In the genomic region with DNA sequence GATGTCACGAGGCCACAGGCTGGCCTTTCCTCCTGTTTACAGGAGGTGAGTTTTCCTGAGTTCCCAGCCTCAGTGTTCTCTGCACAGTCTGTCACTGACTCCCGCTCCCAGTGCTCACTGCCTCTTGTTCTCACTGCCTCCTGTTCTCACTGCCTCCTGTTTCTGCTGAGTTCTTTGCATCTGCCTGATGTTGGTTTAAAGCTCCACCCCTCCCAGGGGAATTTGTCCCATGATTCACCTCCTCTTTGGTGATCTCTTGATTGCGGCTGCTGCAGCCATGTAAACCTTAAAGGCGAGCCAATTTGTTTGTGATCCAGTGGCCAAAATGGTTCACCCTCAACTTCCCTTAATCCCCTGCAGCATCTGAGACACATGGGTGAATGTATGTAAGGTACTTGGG, we compare ENCODE assay signal across 15 cellular contexts. TPM values are rescaled to one million over a fixed set of nuclear protein-coding genes. Genes with fewer than 3 reads are reported as not detected.
DNase-seq lines count a peak whose midpoint lies in the region; ATAC-seq and TF ChIP-seq lines count a peak whose summit lies in the region.
"Had no signal": no experiment of that assay in that cellular context is flagged by ENCODE, and none has a peak within 500 bp of the region (broad histone marks: within the 10 kb centered on the region; RNA-seq: fewer than 3 reads in every experiment).

No MANE protein-coding gene starts in this region.

- CTCF ChIA-PET in activated B cell treated with CpG ODN at 0.5 μM for 24 hours (lab: Charles Lee) = no interaction called here

- peaks cover 78% of the 10 kb centered on the region for H3K4me1 Mint-ChIP-seq in stimulated activated naive CD8-positive, alpha-beta T cell treated with anti-CD3 and anti-CD28 coated beads, Interleukin-15, Interleukin-2, amounts not matched to agents 100 ng/mL and 50 ng/mL, for 24 hours (ENCODE audit: low read depth)
- peaks cover 45% of the 10 kb centered on the region for H3K4me1 Mint-ChIP-seq in stimulated activated naive CD8-positive, alpha-beta T cell treated with anti-CD3 and anti-CD28 coated beads, Interleukin-15, amount 100 ng/mL, for 72 hours
- peaks cover 26% of the 10 kb centered on the region for H3K4me1 Mint-ChIP-seq in activated B cell treated with CpG ODN at 0.5 μM for 24 hours

- POLR2A ChIA-PET in activated B cell treated with CpG ODN at 0.5 μM for 24 hours (lab: Charles Lee) = interaction anchor here (1.7 kb wide), 1 partner anchor 45 kb away, joined by 8 read pairs; a partner anchor contains a TSS

- intact Hi-C loops in activated B cell treated with CpG ODN at 0.5 μM for 24 hours (cut with micrococcal nuclease) = no loop called here

- H3K27ac Mint-ChIP-seq in stimulated activated naive CD8-positive, alpha-beta T cell treated with anti-CD3 and anti-CD28 coated beads, Interleukin-15, Interleukin-2, amounts not matched to agents 100 ng/mL and 50 ng/mL, for 24 hours = peak overlapping the region; percentile 84
- H3K27ac Mint-ChIP-seq in stimulated activated naive CD8-positive, alpha-beta T cell treated with anti-CD3 and anti-CD28 coated beads, Interleukin-15, amount 100 ng/mL, for 72 hours = peak overlapping the region in 1 of 2 donors; percentile 83
- H3K27ac Mint-ChIP-seq in activated B cell treated with CpG ODN at 0.5 μM for 24 hours = no peak overlapping the region

- H3K9me3 Mint-ChIP-seq in stimulated activated naive CD8-positive, alpha-beta T cell treated with anti-CD3 and anti-CD28 coated beads, Interleukin-15, Interleukin-2, amounts not matched to agents 100 ng/mL and 50 ng/mL, for 24 hours = peaks cover 29% of the 10 kb centered on the region
- H3K9me3 Mint-ChIP-seq in stimulated activated naive CD8-positive, alpha-beta T cell treated with anti-CD3 and anti-CD28 coated beads, Interleukin-15, amount 100 ng/mL, for 72 hours = peaks cover 20 to 21% of the 10 kb centered on the region in 2 donors
- H3K9me3 Mint-ChIP-seq in activated B cell treated with CpG ODN at 0.5 μM for 24 hours = peaks cover 11% of the 10 kb centered on the region

- peaks cover 5% of the 10 kb centered on the region for H3K27me3 Mint-ChIP-seq in stimulated activated naive CD8-positive, alpha-beta T cell treated with anti-CD3 and anti-CD28 coated beads, Interleukin-15, Interleukin-2, amounts not matched to agents 100 ng/mL and 50 ng/mL, for 24 hours
- peaks cover 25% of the 10 kb centered on the region for H3K27me3 Mint-ChIP-seq in stimulated activated naive CD8-positive, alpha-beta T cell treated with anti-CD3 and anti-CD28 coated beads, Interleukin-15, amount 100 ng/mL, for 72 hours
- peaks cover 2% of the 10 kb centered on the region for H3K27me3 Mint-ChIP-seq in activated B cell treated with CpG ODN at 0.5 μM for 24 hours

- ATAC-seq in stimulated activated naive CD8-positive, alpha-beta T cell treated with anti-CD3 and anti-CD28 coated beads, Interleukin-15, amount 100 ng/mL, for 72 hours = no peak
- ATAC-seq in activated B cell treated with CpG ODN at 0.5 μM for 24 hours (ENCODE audit: low read depth) = peak; percentile 57
- no peak for ATAC-seq in HG03139 (IDR thresholded peaks at IDR 0.05; ENCODE audit: unreplicated experiment)
- no peak for ATAC-seq in GM21529 (IDR thresholded peaks at IDR 0.05; ENCODE audit: unreplicated experiment)
- ATAC-seq: K562 had no signal

- no peak for TF ChIP-seq CTCF in activated B cell treated with CpG ODN at 0.5 μM for 24 hours (IDR thresholded peaks at IDR 0.05)

- peaks cover 60% of the 10 kb centered on the region for H3K36me3 Mint-ChIP-seq in stimulated activated naive CD8-positive, alpha-beta T cell treated with anti-CD3 and anti-CD28 coated beads, Interleukin-15, Interleukin-2, amounts not matched to agents 100 ng/mL and 50 ng/mL, for 24 hours (ENCODE audit: low read depth)
- peaks cover 12% of the 10 kb centered on the region for H3K36me3 Mint-ChIP-seq in activated B cell treated with CpG ODN at 0.5 μM for 24 hours (ENCODE audit: low read depth)

- no peak for DNase-seq in stimulated activated naive CD8-positive, alpha-beta T cell treated with anti-CD3 and anti-CD28 coated beads, Interleukin-15, amount 100 ng/mL, for 72 hours
- DNase-seq in activated B cell treated with CpG ODN at 0.5 μM for 24 hours = no peak
- peak; percentile 9 for DNase-seq in fibroblast of the conjunctiva (ENCODE audit: low read depth)
- no peak for DNase-seq in superior temporal gyrus (ENCODE audit: extremely low spot score)
- DNase-seq in NCI-H748 treated with DMSO at 0.1 percent for 48 hours (lab: John Stamatoyannopoulos, UW) = no peak
- DNase-seq: activated CD4-positive, CD25-positive, alpha-beta regulatory T cell; amniotic stem cell; DMS79; NCI-H774; RPMI8226; SW 1271 had no signal

- H3K4me3 Mint-ChIP-seq in stimulated activated naive CD8-positive, alpha-beta T cell treated with anti-CD3 and anti-CD28 coated beads, Interleukin-15, Interleukin-2, amounts not matched to agents 100 ng/mL and 50 ng/mL, for 24 hours = no peak overlapping the region
- peak overlapping the region in 1 of 2 donors; percentile 23 for H3K4me3 Mint-ChIP-seq in stimulated activated naive CD8-positive, alpha-beta T cell treated with anti-CD3 and anti-CD28 coated beads, Interleukin-15, amount 100 ng/mL, for 72 hours
- no peak overlapping the region for H3K4me3 Mint-ChIP-seq in activated B cell treated with CpG ODN at 0.5 μM for 24 hours

RNA-seq across cellular contexts. Expression of a gene that starts 6.0 kb away (rescaled TPM):
- total RNA-seq in activated B cell treated with CpG ODN at 0.5 μM for 24 hours = 1.7 and 2.4 TPM in 2 replicates

RNA-seq across cellular contexts. Expression of a gene that starts 26.8 kb away (rescaled TPM):
- 31.5 and 35.2 TPM in 2 replicates for total RNA-seq in activated B cell treated with CpG ODN at 0.5 μM for 24 hours

RNA-seq across cellular contexts. Expression of a gene that starts 45.4 kb away (rescaled TPM):
- 0.98 and 1.2 TPM in 2 replicates for total RNA-seq in activated B cell treated with CpG ODN at 0.5 μM for 24 hours
